ENCODE assay signal across 8 cellular contexts in genomic region chr15:35444557-35445204, GRCh38.
DNase-seq lines count a peak whose midpoint lies in the region; ATAC-seq, FAIRE-seq and TF ChIP-seq lines count a peak whose summit lies in the region.

No MANE protein-coding gene starts in this region.

- ATAC-seq in A549 (peak; percentile 39 to 54; a peak in 2 of 6 replicates), K562 (peak; percentile 65), left lobe of liver (peak; percentile 92)

- H3K9me3 ChIP-seq in A549 (no peaks in the 10 kb centered on the region), K562 (replicated peaks; ENCODE audit: control insufficient read depth, insufficient read depth, low read depth, low read length) (no peaks in the 10 kb centered on the region)

- POLR2A ChIA-PET in A549 (lab: Yijun Ruan, JAX) (interaction anchor here (1.1 kb wide), 1 partner anchor 156 kb away, joined by 5 read pairs; no protein-coding TSS in a partner anchor), K562 (lab: Yijun Ruan, JAX) (interaction anchor here (0.6 to 1.0 kb wide), 4 partner anchors 17 to 475 kb away, joined by 3 read pairs; no protein-coding TSS in a partner anchor)

- H3K9me1 ChIP-seq in K562 (ENCODE audit: control insufficient read depth, insufficient read depth, low read length) = no peaks in the 10 kb centered on the region

- H3K4me2 ChIP-seq in A549 = no peak overlapping the region
- no peak overlapping the region for H3K4me2 ChIP-seq in K562 (ENCODE audit: insufficient read depth, low read length)

- H3K36me3 ChIP-seq in GM06990 (ENCODE audit: control insufficient read depth, insufficient read depth, low read length) = no peaks in the 10 kb centered on the region
- no peaks in the 10 kb centered on the region for H3K36me3 ChIP-seq in K562 (ENCODE audit: control insufficient read depth, insufficient read depth, low read length)

- intact Hi-C loops in K562 (cut with micrococcal nuclease) = loop anchor here (1.0 to 5.0 kb wide), 3 partner anchors 155 to 822 kb away; no protein-coding TSS in a partner anchor
- intact Hi-C loops in activated T-helper 1 cell treated with anti-CD3 and anti-CD28 coated beads, Interleukin-12 subunit alpha, Interleukin-12 subunit beta, Interleukin-2, Interleukin-4 antibody, amounts not matched to agents 30 ng/mL and 10 ng/mL and 1 ng/mL, durations not matched to agents 14 hours and 24 hours and 36 hours (cut with micrococcal nuclease) = loop anchor here (1.0 kb wide), 1 partner anchor 155 kb away; no protein-coding TSS in a partner anchor

- no peak overlapping the region for H2AFZ ChIP-seq in K562 (ENCODE audit: low read depth, low read length)

- BruUV-seq in K562 (replicated peaks; lab: Mats Ljungman, UMichigan) = no TSS peak

- in situ Hi-C loops in K562 (cut with MboI) = loop anchor here (5.0 to 10.0 kb wide), 2 partner anchors 147 to 370 kb away; no protein-coding TSS in a partner anchor

- H3K27ac ChIP-seq in A549 (no peak overlapping the region), K562 (ENCODE audit: extremely low read depth, low read depth, low read length) (no peak overlapping the region)

- peak; percentile 62 to 73 for TF ChIP-seq RAD21 in A549 (conservative IDR thresholded peaks at IDR 0.05 in 1 of 2, IDR thresholded peaks at IDR 0.05 in 1 of 2)
- peak; percentile 90 to 92 for TF ChIP-seq RAD21 in K562 (CRISPR knock-in tag; conservative IDR thresholded peaks at IDR 0.05 in 1 of 2, IDR thresholded peaks at IDR 0.05 in 1 of 2)

- no peak overlapping the region for H3K4me3 Mint-ChIP-seq in activated T-helper 1 cell treated with anti-CD3 and anti-CD28 coated beads, Interleukin-12 subunit alpha, Interleukin-12 subunit beta, Interleukin-2, Interleukin-4 antibody, amounts not matched to agents 30 ng/mL and 10 ng/mL and 1 ng/mL, durations not matched to agents 14 hours and 24 hours and 36 hours

- H3K27ac Mint-ChIP-seq in activated T-helper 1 cell treated with anti-CD3 and anti-CD28 coated beads, Interleukin-12 subunit alpha, Interleukin-12 subunit beta, Interleukin-2, Interleukin-4 antibody, amounts not matched to agents 30 ng/mL and 10 ng/mL and 1 ng/mL, durations not matched to agents 14 hours and 24 hours and 36 hours = no peak overlapping the region

- TF ChIP-seq CTCF in A549 (IDR thresholded peaks at IDR 0.05) (peak; percentile 65), GM06990 (IDR thresholded peaks at IDR 0.05; ENCODE audit: insufficient read depth, low read length, poor library complexity, severe bottlenecking) (peak; percentile 77), K562 (IDR thresholded peaks at IDR 0.05 in 2 of 3, conservative IDR thresholded peaks at IDR 0.05 in 1 of 3; ENCODE audit: insufficient read depth in 2 of 3, low read depth in 1 of 3, low read length in 3 of 3) (peak; percentile 73 to 92 (median 77))

- CTCF ChIA-PET in A549 (lab: Yijun Ruan, JAX) = interaction anchor here (0.7 to 5.4 kb wide), 20 partner anchors 8 to 827 kb away, joined by 3 to 41 read pairs (median 3); no protein-coding TSS in a partner anchor
- CTCF ChIA-PET in K562 (lab: Yijun Ruan, JAX; ENCODE audit: low intra/inter-chr PET ratio) = interaction anchor here (0.6 to 3.5 kb wide), 9 partner anchors 152 to 1921 kb away, joined by 3 to 31 read pairs (median 3); no protein-coding TSS in a partner anchor

- no peak overlapping the region for H3K9ac ChIP-seq in K562 (ENCODE audit: insufficient read depth in 1 of 2, low read depth in 2 of 2, low read length in 2 of 2)

- TF ChIP-seq POLR2A in A549 (IDR thresholded peaks at IDR 0.05; ENCODE audit: low read length) = no peak
- TF ChIP-seq POLR2A in K562 (conservative IDR thresholded peaks at IDR 0.05) = no peak

- FAIRE-seq in A549 (lab: Jason Lieb, UNC) = no peak
- FAIRE-seq in K562 (lab: Jason Lieb, UNC) = peak; percentile 89

- no peaks in the 10 kb centered on the region for H3K4me1 Mint-ChIP-seq in activated T-helper 1 cell treated with anti-CD3 and anti-CD28 coated beads, Interleukin-12 subunit alpha, Interleukin-12 subunit beta, Interleukin-2, Interleukin-4 antibody, amounts not matched to agents 30 ng/mL and 10 ng/mL and 1 ng/mL, durations not matched to agents 14 hours and 24 hours and 36 hours (ENCODE audit: low read depth)

- no peaks in the 10 kb centered on the region for H4K20me1 ChIP-seq in K562 (replicated peaks; ENCODE audit: control insufficient read depth, insufficient read depth, low read length)

- H3K4me1 ChIP-seq in A549 (peaks cover 15% of the 10 kb centered on the region; the same call in 2 of the 3 replicates), K562 (replicated peaks in 1 of 2; ENCODE audit: control insufficient read depth in 2 of 2, insufficient read depth in 2 of 2, low read length in 2 of 2) (no peaks in the 10 kb centered on the region)

- no peak for TF ChIP-seq EP300 in A549 (IDR thresholded peaks at IDR 0.05)
- no peak for TF ChIP-seq EP300 in K562 (IDR thresholded peaks at IDR 0.05; ENCODE audit: low read length)

- H3K4me3 ChIP-seq in A549 (no peak overlapping the region), GM06990 (replicated peaks; ENCODE audit: low read depth, low read length) (no peak overlapping the region), K562 (no peak overlapping the region)

- no peaks in the 10 kb centered on the region for H3K27me3 ChIP-seq in GM06990 (replicated peaks; ENCODE audit: control insufficient read depth, insufficient read depth, low read length)
- H3K27me3 ChIP-seq in K562 (ENCODE audit: control insufficient read depth in 2 of 2, insufficient read depth in 2 of 2, low read length in 2 of 2) = no peaks in the 10 kb centered on the region

- no peaks in the 10 kb centered on the region for H3K27me3 Mint-ChIP-seq in activated T-helper 1 cell treated with anti-CD3 and anti-CD28 coated beads, Interleukin-12 subunit alpha, Interleukin-12 subunit beta, Interleukin-2, Interleukin-4 antibody, amounts not matched to agents 30 ng/mL and 10 ng/mL and 1 ng/mL, durations not matched to agents 14 hours and 24 hours and 36 hours (ENCODE audit: insufficient read depth)

- DNase-seq in A549 (ENCODE audit: low read depth in 1 of 2, low spot score in 1 of 2) (peak; percentile 8 to 47), GM06990 (ENCODE audit: extremely low read depth, insufficient read length) (peak; percentile 6), NCI-H1694 (lab: John Stamatoyannopoulos, UW) (peak; percentile 1), K562 (ENCODE audit: extremely low read depth in 1 of 4, low spot score in 3 of 4) (peak; percentile 28 to 60 (median 38)), left lobe of liver (ENCODE audit: low spot score) (no peak), ureter (ENCODE audit: low spot score) (no peak)
- no peak for DNase-seq in activated T-helper 1 cell treated with anti-CD3 and anti-CD28 coated beads, Interleukin-12 subunit alpha, Interleukin-12 subunit beta, Interleukin-2, Interleukin-4 antibody, amounts not matched to agents 30 ng/mL and 10 ng/mL and 1 ng/mL, durations not matched to agents 14 hours and 24 hours and 36 hours (ENCODE audit: low spot score)
- DNase-seq in activated CD8-positive, alpha-beta memory T cell treated with anti-CD3 and anti-CD28 coated beads, Interleukin-2, amount 50 U/mL, for 4 hours = no peak

- 0% methylated on average over 1 of the region's 1 CpG for WGBS in A549 (ENCODE audit: missing lambda C conversion rate)
- WGBS in K562 (ENCODE audit: insufficient coverage, low coverage, missing lambda C conversion rate) = 0% methylated on average over 1 of the region's 1 CpG

- no peaks in the 10 kb centered on the region for H3K79me2 ChIP-seq in K562 (ENCODE audit: control insufficient read depth, insufficient read depth, low read length)

- H3K36me3 Mint-ChIP-seq in activated T-helper 1 cell treated with anti-CD3 and anti-CD28 coated beads, Interleukin-12 subunit alpha, Interleukin-12 subunit beta, Interleukin-2, Interleukin-4 antibody, amounts not matched to agents 30 ng/mL and 10 ng/mL and 1 ng/mL, durations not matched to agents 14 hours and 24 hours and 36 hours (ENCODE audit: low read depth) = no peaks in the 10 kb centered on the region

- H3K9me3 Mint-ChIP-seq in activated T-helper 1 cell treated with anti-CD3 and anti-CD28 coated beads, Interleukin-12 subunit alpha, Interleukin-12 subunit beta, Interleukin-2, Interleukin-4 antibody, amounts not matched to agents 30 ng/mL and 10 ng/mL and 1 ng/mL, durations not matched to agents 14 hours and 24 hours and 36 hours = peaks cover 4% of the 10 kb centered on the region

TF ChIP-seq in A549, 52 proteins besides CTCF, POLR2A, EP300 and RAD21:
- TF ChIP-seq RCOR1 (IDR thresholded peaks at IDR 0.05; ENCODE audit: low read depth, low read length) (no peak), TFCP2L1 (CRISPR knock-in tag; IDR thresholded peaks at IDR 0.05) (no peak), SMC3 (IDR thresholded peaks at IDR 0.05) (peak; percentile 48), EHMT2 (IDR thresholded peaks at IDR 0.05; ENCODE audit: low read depth) (0 out of 2 replicates have a peak, but pooled peaks have one; percentile 60), RFX5 (IDR thresholded peaks at IDR 0.05) (no peak), ZNF302 (CRISPR knock-in tag; IDR thresholded peaks at IDR 0.05) (no peak)

TF ChIP-seq in K562, 482 proteins besides CTCF, POLR2A, EP300 and RAD21 (continues in another document):
- TF ChIP-seq SMC3 (conservative IDR thresholded peaks at IDR 0.05; ENCODE audit: insufficient read depth, low read depth, low read length) = peak; percentile 81
- peak; percentile 18; the same call in 1 of the 2 replicates for TF ChIP-seq RB1 (IDR thresholded peaks at IDR 0.05; ENCODE audit: low read depth)
- no peak for TF ChIP-seq BRD9 (IDR thresholded peaks at IDR 0.05; ENCODE audit: low read depth, partially characterized antibody)
- no peak for TF ChIP-seq ZNF263 (CRISPR knock-in tag; IDR thresholded peaks at IDR 0.05; ENCODE audit: borderline replicate concordance)
- peak; percentile 56; the same call in 1 of the 2 replicates for TF ChIP-seq ARID3A (IDR thresholded peaks at IDR 0.05; ENCODE audit: borderline replicate concordance, low read depth, low read length)
- TF ChIP-seq GATAD2B (IDR thresholded peaks at IDR 0.05; ENCODE audit: borderline replicate concordance) = peak; percentile 55; the same call in 1 of the 2 replicates

Comparison
In these comparisons a context has a peak if more than half of its experiments do, and no peak if none do; other contexts are left out.
1. DNase-seq: peak in A549 (2 of 2), GM06990 (single experiment), NCI-H1694 (single experiment) and K562 (4 of 4); none in left lobe of liver (single experiment), activated T-helper 1 cell treated with anti-CD3 and anti-CD28 coated beads, Interleukin-12 subunit alpha, Interleukin-12 subunit beta, Interleukin-2, Interleukin-4 antibody, amounts not matched to agents 30 ng/mL and 10 ng/mL and 1 ng/mL, durations not matched to agents 14 hours and 24 hours and 36 hours (single experiment), ureter (single experiment) and activated CD8-positive, alpha-beta memory T cell treated with anti-CD3 and anti-CD28 coated beads, Interleukin-2, amount 50 U/mL, for 4 hours (single experiment).
2. Of the 35 proteins assayed by ChIP-seq in both K562 and A549: peak only in K562: none; only in A549: none; in both: CTCF, EHMT2, RAD21 and SMC3; in neither: 31.
3. Peak in every context shown above with its lines, with median percentiles within 50 percentile points of each other: ATAC-seq and CTCF ChIP-seq.